In the genomic region with DNA sequence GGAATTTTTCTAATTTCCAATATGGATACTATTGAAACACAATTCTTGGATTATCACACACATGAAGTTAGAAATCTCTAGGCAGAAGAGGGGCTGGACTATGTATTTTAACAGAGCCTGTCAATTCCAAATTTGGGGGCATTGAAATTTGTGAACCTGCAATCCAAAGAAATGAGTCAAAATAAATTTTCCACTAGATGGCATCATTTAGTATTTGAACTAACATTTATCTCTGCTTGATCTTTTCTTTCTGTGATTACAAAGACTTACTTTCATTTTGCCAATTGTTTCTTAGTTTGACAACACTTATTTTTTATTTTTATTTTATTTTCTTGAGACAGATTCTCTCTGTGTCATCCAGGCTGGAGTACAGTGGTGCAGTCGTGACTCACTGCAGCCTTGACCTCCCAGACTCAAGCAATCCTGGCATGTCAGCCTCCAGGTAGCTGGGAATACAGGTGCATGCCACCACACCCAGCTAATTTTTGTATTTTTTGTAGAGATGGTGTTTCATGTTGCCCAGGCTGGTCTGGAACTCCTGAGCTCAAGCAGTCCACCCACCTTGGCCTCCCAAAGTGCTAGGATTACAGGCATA, we compare ENCODE assay signal across 8 cellular contexts. TPM values are rescaled to one million over a fixed set of nuclear protein-coding genes. Genes with fewer than 3 reads are reported as not detected.
A peak's percentile ranks its signal among the peaks of the same experiment; 100 is the strongest.
DNase-seq lines count a peak whose midpoint lies in the region; ATAC-seq, FAIRE-seq and TF ChIP-seq lines count a peak whose summit lies in the region.

No MANE protein-coding gene starts in this region.

- FAIRE-seq in urothelium cell line (lab: Jason Lieb, UNC): no peak

- no peaks in the 10 kb centered on the region for H3K27me3 ChIP-seq in foreskin keratinocyte

- TF ChIP-seq CTCF in GM12864 (IDR thresholded peaks at IDR 0.05; ENCODE audit: low read depth, low read length, missing control alignments): peak; percentile 23
- TF ChIP-seq CTCF in foreskin keratinocyte (conservative IDR thresholded peaks at IDR 0.05): peak; percentile 59

- ATAC-seq in foreskin keratinocyte: peak; percentile 59
- no peak for ATAC-seq in HG02885 (IDR thresholded peaks at IDR 0.05; ENCODE audit: poor library complexity, unreplicated experiment)
- ATAC-seq in GM18868 (IDR thresholded peaks at IDR 0.05; ENCODE audit: unreplicated experiment): no peak

- H3K4me1 ChIP-seq in foreskin keratinocyte: peaks cover 21% of the 10 kb centered on the region

- no peak overlapping the region for H3K4me3 ChIP-seq in GM12864 (ENCODE audit: low read depth, low read length)

- DNase-seq in AG08395 (ENCODE audit: low spot score): peak; percentile 13
- DNase-seq in GM12864 (ENCODE audit: low read depth): no peak
- peak; percentile 47 for DNase-seq in SIG-M5 treated with dmso at 0.1 percent for 504 hours (lab: John Stamatoyannopoulos, UW; ENCODE audit: unreplicated experiment)
- DNase-seq in foreskin keratinocyte: peak in 1 of 2 donors; percentile 45
- no peak for DNase-seq in urothelium cell line (ENCODE audit: low spot score)
- no peak for DNase-seq in NCI-H2081 (lab: John Stamatoyannopoulos, UW)

- H3K27ac ChIP-seq in foreskin keratinocyte: no peak overlapping the region

RNA-seq across cellular contexts. Expression of a gene that starts 2.7 kb away (rescaled TPM):
- total RNA-seq in foreskin keratinocyte: 71.9 and 78.9 TPM in 2 replicates
- 78.1 and 91.4 TPM in 2 replicates for polyA plus RNA-seq in foreskin keratinocyte

Comparison
In these comparisons a context has a peak if more than half of its experiments do, and no peak if none do; other contexts are left out.
1. DNase-seq: peak in AG08395 (single experiment) and SIG-M5 treated with dmso at 0.1 percent for 504 hours (single experiment); none in GM12864 (single experiment), urothelium cell line (single experiment) and NCI-H2081 (0 of 2).